Comparison of ENCODE assay signal across 15 cellular contexts in the genomic region with DNA sequence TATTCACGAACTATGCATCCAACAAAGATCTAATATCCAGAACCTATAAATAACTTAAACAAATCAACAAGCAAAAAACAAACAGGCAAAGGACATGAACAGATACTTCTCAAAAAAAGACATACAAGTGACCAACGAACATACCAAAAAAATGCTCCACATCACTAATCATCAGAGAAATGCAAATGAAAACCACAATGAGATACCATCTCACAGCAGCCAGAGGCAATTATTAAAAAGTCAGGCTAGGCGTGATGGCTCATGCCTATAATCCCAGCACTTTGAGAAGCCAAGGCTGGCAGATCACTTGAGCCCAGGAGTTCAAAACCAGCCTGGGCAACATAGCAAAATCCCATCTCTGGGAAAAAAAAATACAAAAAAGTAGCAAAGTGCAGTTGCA.
"Had no signal": no experiment of that assay in that cellular context is flagged by ENCODE, and none has a peak within 500 bp of the region (broad histone marks: within the 10 kb centered on the region; RNA-seq: fewer than 3 reads in every experiment).

No MANE protein-coding gene starts in this region.

- H3K4me3 ChIP-seq: ascending aorta, breast epithelium, lung, pancreas, spleen, suprapubic skin had no signal

- H3K9me3 ChIP-seq: breast epithelium, pancreas, suprapubic skin had no signal

- H3K36me3 ChIP-seq: ascending aorta, breast epithelium, pancreas, spleen, suprapubic skin, WERI-Rb-1 had no signal

- ATAC-seq: pancreas, sciatic nerve had no signal

- H3K27ac ChIP-seq: ascending aorta, breast epithelium, epithelial cell of prostate, pancreas, spleen, suprapubic skin, WERI-Rb-1 had no signal

- DNase-seq: activated CD4-positive, alpha-beta T cell treated with anti-CD3 and anti-CD28 coated beads, Interleukin-2, amount 50 U/mL, for 48 hours; activated naive CD4-positive, alpha-beta T cell treated with anti-CD3 and anti-CD28 coated beads, Interleukin-2, amount 10 ng/mL, durations not matched to agents 7 days and 5 days; activated T-cell treated with anti-CD3 and anti-CD28 coated beads, Interleukin-2, amount 50 U/mL, for 1 hour; dermis blood vessel endothelial cell; foreskin melanocyte; islet precursor cell; pancreas; spleen; WERI-Rb-1 had no signal

- H3K27me3 ChIP-seq: ascending aorta, breast epithelium, pancreas, spleen, suprapubic skin had no signal
